Comparison of ENCODE assay signal across 8 cellular contexts in genomic region chr12:122079532-122080081, GRCh38. TPM values are rescaled to one million over a fixed set of nuclear protein-coding genes. Genes with fewer than 3 reads are reported as not detected.
DNase-seq lines count a peak whose midpoint lies in the region; ATAC-seq lines count a peak whose summit lies in the region.

No MANE protein-coding gene starts in this region.

- no peak overlapping the region for H4K8ac ChIP-seq in trophoblast cell (ENCODE audit: low read depth, low read length)

- H3K27ac Mint-ChIP-seq in T-helper 1 cell treated with Interleukin-12 subunit alpha and Interleukin-12 subunit beta and Interleukin-4 antibody, amounts not matched to agents 30 μg/mL and 1 μg/mL, for 36 hours: peak overlapping the region; percentile 90

- no peak for DNase-seq in T-helper 1 cell
- DNase-seq in SIG-M5 (lab: John Stamatoyannopoulos, UW): peak; percentile 24
- DNase-seq in trophoblast cell: no peak
- DNase-seq in NCI-H510A (lab: John Stamatoyannopoulos, UW): no peak
- no peak for DNase-seq in ecto neural progenitor cell (ENCODE audit: low spot score)

- peaks cover 0 to 4% of the 10 kb centered on the region in 2 donors for H3K36me3 ChIP-seq in esophagus (ENCODE audit: control insufficient read depth in 2 of 2, insufficient read depth in 2 of 2, low read length in 1 of 2)
- H3K36me3 ChIP-seq in trophoblast cell (ENCODE audit: control insufficient read depth in 1 of 2, insufficient read depth in 2 of 2, low read length in 2 of 2): peaks cover 5 to 6% of the 10 kb centered on the region in 2 experiments

- 1% methylated on average over 13 of the region's 13 CpGs for WGBS in esophagus, 2 donors
- WGBS in trophoblast cell (ENCODE audit: extremely low coverage, insufficient coverage, insufficient read length): no CpG with 5 or more reads among the region's 13 CpGs

- peak overlapping the region; percentile 96 for H3K4me3 Mint-ChIP-seq in T-helper 1 cell treated with Interleukin-12 subunit alpha and Interleukin-12 subunit beta and Interleukin-4 antibody, amounts not matched to agents 30 μg/mL and 1 μg/mL, for 36 hours

- peaks cover 13% of the 10 kb centered on the region for H3K79me1 ChIP-seq in trophoblast cell (ENCODE audit: low read length)

- no peak overlapping the region for H3K14ac ChIP-seq in trophoblast cell (ENCODE audit: low read length)

- H3K23ac ChIP-seq in trophoblast cell (ENCODE audit: low read length): no peak overlapping the region

- no peak overlapping the region for H2BK5ac ChIP-seq in trophoblast cell (ENCODE audit: low read depth, low read length, poor library complexity)

- H3K27ac ChIP-seq in esophagus (ENCODE audit: low read depth in 2 of 2, low read length in 1 of 2): peak overlapping the region; percentile 88 to 91
- no peak overlapping the region for H3K27ac ChIP-seq in trophoblast cell (ENCODE audit: low read depth, low read length)

- peak overlapping the region; percentile 61 for H3K4me2 ChIP-seq in trophoblast cell (ENCODE audit: low read length)

- peaks cover 50% of the 10 kb centered on the region for H3K4me1 Mint-ChIP-seq in T-helper 1 cell treated with Interleukin-12 subunit alpha and Interleukin-12 subunit beta and Interleukin-4 antibody, amounts not matched to agents 30 μg/mL and 1 μg/mL, for 36 hours (ENCODE audit: low read depth)

- H3K18ac ChIP-seq in trophoblast cell (ENCODE audit: low read length): peak overlapping the region; percentile 19

- peaks cover 2 to 4% of the 10 kb centered on the region in 2 donors for H3K4me1 ChIP-seq in esophagus (ENCODE audit: control insufficient read depth in 2 of 2, insufficient read depth in 2 of 2, low read length in 1 of 2)
- H3K4me1 ChIP-seq in trophoblast cell (ENCODE audit: control insufficient read depth in 1 of 2, insufficient read depth in 2 of 2, low read length in 2 of 2): peaks cover 24 to 34% of the 10 kb centered on the region in 2 experiments

- H3K9me3 ChIP-seq in esophagus (ENCODE audit: control insufficient read depth in 2 of 2, insufficient read depth in 1 of 2, low read depth in 1 of 2, low read length in 1 of 2): no peaks in the 10 kb centered on the region
- H3K9me3 ChIP-seq in trophoblast cell (ENCODE audit: insufficient read depth, low read depth, low read length): peaks cover 3% of the 10 kb centered on the region

- H2AK5ac ChIP-seq in trophoblast cell (ENCODE audit: low read length): no peak overlapping the region

- no peak for ATAC-seq in HG03432 (IDR thresholded peaks at IDR 0.05; ENCODE audit: unreplicated experiment)

- no peaks in the 10 kb centered on the region for H3K27me3 ChIP-seq in esophagus (ENCODE audit: control insufficient read depth in 1 of 2, insufficient read depth in 2 of 2, low read length in 2 of 2)
- H3K27me3 ChIP-seq in trophoblast cell (ENCODE audit: insufficient read depth, low read length): peaks cover 3% of the 10 kb centered on the region

- H3K79me2 ChIP-seq in trophoblast cell (ENCODE audit: control insufficient read depth, insufficient read depth, low read length, poor library complexity): peaks cover 6% of the 10 kb centered on the region

- peak overlapping the region; percentile 18 for H2BK12ac ChIP-seq in trophoblast cell (ENCODE audit: low read length)

- no peak overlapping the region for H3K4ac ChIP-seq in trophoblast cell (ENCODE audit: low read depth, low read length)

- H4K91ac ChIP-seq in trophoblast cell (ENCODE audit: low read depth, low read length): no peak overlapping the region

- no peak overlapping the region for H2BK120ac ChIP-seq in trophoblast cell (ENCODE audit: insufficient read depth, low read length, poor library complexity)

- H4K12ac ChIP-seq in trophoblast cell (ENCODE audit: low read depth, low read length): no peak overlapping the region

- peak overlapping the region; percentile 26 for H3K9ac ChIP-seq in trophoblast cell (ENCODE audit: low read length)

- H2AFZ ChIP-seq in trophoblast cell (ENCODE audit: insufficient read depth, low read length, poor library complexity): no peak overlapping the region

- H3K4me3 ChIP-seq in esophagus (ENCODE audit: low read depth in 1 of 2, low read length in 2 of 2): peak overlapping the region; percentile 62 to 80
- H3K4me3 ChIP-seq in trophoblast cell (ENCODE audit: low read depth, low read length): peak overlapping the region; percentile 79

- H3K9me3 Mint-ChIP-seq in T-helper 1 cell treated with Interleukin-12 subunit alpha and Interleukin-12 subunit beta and Interleukin-4 antibody, amounts not matched to agents 30 μg/mL and 1 μg/mL, for 36 hours: no peaks in the 10 kb centered on the region

- no peaks in the 10 kb centered on the region for H3K27me3 Mint-ChIP-seq in T-helper 1 cell treated with Interleukin-12 subunit alpha and Interleukin-12 subunit beta and Interleukin-4 antibody, amounts not matched to agents 30 μg/mL and 1 μg/mL, for 36 hours (ENCODE audit: low read depth)

- peaks cover 17% of the 10 kb centered on the region for H3K36me3 Mint-ChIP-seq in T-helper 1 cell treated with Interleukin-12 subunit alpha and Interleukin-12 subunit beta and Interleukin-4 antibody, amounts not matched to agents 30 μg/mL and 1 μg/mL, for 36 hours (ENCODE audit: low read depth)

RNA-seq across cellular contexts. Expression of gene MLXIP, which starts 1.1 kb away (rescaled TPM):
- 10 to 100 TPM in 1 of 2 donors, 1 to 10 TPM in 1; 8.2 to 18.0 TPM for polyA plus RNA-seq in esophagus
- 28.9 and 29.4 TPM in 2 replicates for polyA plus RNA-seq in trophoblast cell (2013)

RNA-seq across cellular contexts. Expression of gene BCL7A, which starts 57.9 kb away (rescaled TPM):
- polyA plus RNA-seq in esophagus: 1 to 10 TPM; 1.0 to 2.1 TPM
- polyA plus RNA-seq in trophoblast cell (2013): 5.1 and 5.2 TPM in 2 replicates
